In the genomic region with DNA sequence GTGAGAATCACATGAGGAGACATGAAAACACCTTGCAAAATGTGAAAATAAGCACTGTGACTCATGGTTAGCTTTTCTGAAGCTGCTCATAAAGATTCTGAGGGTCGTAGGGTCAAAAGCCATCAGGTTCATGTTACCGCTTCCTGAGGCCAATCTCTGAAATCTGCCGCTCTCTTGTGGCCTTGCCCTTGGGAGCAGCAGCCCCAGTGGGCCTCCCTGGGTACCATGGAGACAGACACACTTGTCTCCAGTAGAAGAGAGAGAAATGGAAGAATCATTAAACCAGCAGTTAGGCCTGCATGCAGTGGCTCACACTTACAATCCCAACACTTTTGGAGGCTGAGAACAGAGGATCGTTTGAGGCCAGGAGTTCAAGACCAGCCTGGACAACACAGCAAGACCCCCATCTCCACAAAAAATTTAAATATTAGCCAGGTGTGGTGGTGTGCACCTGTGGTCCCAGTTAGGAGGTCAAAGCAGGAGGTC, we compare ENCODE assay signal across 1 cellular context.
TF ChIP-seq lines count a peak whose summit lies in the region.

No MANE protein-coding gene starts in this region.

TF ChIP-seq in HepG2, 621 proteins besides CTCF, POLR2A, EP300 and RAD21 (continued from another document and continues in another):
- TF ChIP-seq, protein P1, sequence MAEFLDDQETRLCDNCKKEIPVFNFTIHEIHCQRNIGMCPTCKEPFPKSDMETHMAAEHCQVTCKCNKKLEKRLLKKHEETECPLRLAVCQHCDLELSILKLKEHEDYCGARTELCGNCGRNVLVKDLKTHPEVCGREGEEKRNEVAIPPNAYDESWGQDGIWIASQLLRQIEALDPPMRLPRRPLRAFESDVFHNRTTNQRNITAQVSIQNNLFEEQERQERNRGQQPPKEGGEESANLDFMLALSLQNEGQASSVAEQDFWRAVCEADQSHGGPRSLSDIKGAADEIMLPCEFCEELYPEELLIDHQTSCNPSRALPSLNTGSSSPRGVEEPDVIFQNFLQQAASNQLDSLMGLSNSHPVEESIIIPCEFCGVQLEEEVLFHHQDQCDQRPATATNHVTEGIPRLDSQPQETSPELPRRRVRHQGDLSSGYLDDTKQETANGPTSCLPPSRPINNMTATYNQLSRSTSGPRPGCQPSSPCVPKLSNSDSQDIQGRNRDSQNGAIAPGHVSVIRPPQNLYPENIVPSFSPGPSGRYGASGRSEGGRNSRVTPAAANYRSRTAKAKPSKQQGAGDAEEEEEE (CRISPR knock-in tag; IDR thresholded peaks at IDR 0.05; ENCODE audit: borderline replicate concordance): no peak
- TF ChIP-seq ZNF337 (CRISPR knock-in tag; IDR thresholded peaks at IDR 0.05; ENCODE audit: borderline replicate concordance, low read depth) (peak; percentile 56; the same call in 1 of the 2 replicates), PPARG (CRISPR knock-in tag; conservative IDR thresholded peaks at IDR 0.05) (peak; percentile 80), LBX2 (CRISPR knock-in tag; IDR thresholded peaks at IDR 0.05; ENCODE audit: borderline replicate concordance) (no peak), REL (CRISPR knock-in tag; conservative IDR thresholded peaks at IDR 0.05) (no peak), RNF2 (conservative IDR thresholded peaks at IDR 0.05; ENCODE audit: low read depth) (no peak), ZNF547 (CRISPR knock-in tag; IDR thresholded peaks at IDR 0.05) (no peak), ZNF792 (CRISPR knock-in tag; IDR thresholded peaks at IDR 0.05) (no peak), DNMT1 (CRISPR knock-in tag; IDR thresholded peaks at IDR 0.05) (no peak), FOSL2 (CRISPR knock-in tag; IDR thresholded peaks at IDR 0.05) (peak; percentile 98), CREB1 (IDR thresholded peaks at IDR 0.05) (0 out of 2 replicates have a peak, but pooled peaks have one; percentile 14), CREB1 (CRISPR knock-in tag; IDR thresholded peaks at IDR 0.05) (peak; percentile 76), ZBTB7A (CRISPR knock-in tag; IDR thresholded peaks at IDR 0.05) (no peak), SPEN (CRISPR knock-in tag; IDR thresholded peaks at IDR 0.05; ENCODE audit: low read depth) (peak; percentile 67), FOXM1 (CRISPR knock-in tag; IDR thresholded peaks at IDR 0.05) (no peak), ZNF589 (CRISPR knock-in tag; conservative IDR thresholded peaks at IDR 0.05) (no peak), ZNF343 (CRISPR knock-in tag; IDR thresholded peaks at IDR 0.05) (no peak), SAP130 (CRISPR knock-in tag; IDR thresholded peaks at IDR 0.05; ENCODE audit: low read depth) (peak; percentile 88), ZBTB39 (CRISPR knock-in tag; IDR thresholded peaks at IDR 0.05) (no peak), MTA3 (CRISPR knock-in tag; IDR thresholded peaks at IDR 0.05) (no peak), RAD51 (IDR thresholded peaks at IDR 0.05; ENCODE audit: borderline replicate concordance) (no peak), ZMAT3 (CRISPR knock-in tag; conservative IDR thresholded peaks at IDR 0.05) (peak; percentile 41; the same call in 1 of the 2 replicates), ZNF367 (CRISPR knock-in tag; IDR thresholded peaks at IDR 0.05; ENCODE audit: borderline replicate concordance) (no peak), TFAP4 (IDR thresholded peaks at IDR 0.05; ENCODE audit: borderline replicate concordance, low read depth) (peak; percentile 32; the same call in 1 of the 2 replicates), TSC22D2 (CRISPR knock-in tag; IDR thresholded peaks at IDR 0.05; ENCODE audit: borderline replicate concordance) (0 out of 2 replicates have a peak, but pooled peaks have one; percentile 45), ZNF558 (CRISPR knock-in tag; IDR thresholded peaks at IDR 0.05; ENCODE audit: borderline replicate concordance) (no peak), MBNL3 (CRISPR knock-in tag; conservative IDR thresholded peaks at IDR 0.05) (no peak), ZNF235 (CRISPR knock-in tag; IDR thresholded peaks at IDR 0.05; ENCODE audit: borderline replicate concordance) (no peak), PRDM15 (CRISPR knock-in tag; IDR thresholded peaks at IDR 0.05) (no peak), ZNF17 (CRISPR knock-in tag; IDR thresholded peaks at IDR 0.05) (no peak), NR2C2 (CRISPR knock-in tag; IDR thresholded peaks at IDR 0.05; ENCODE audit: borderline replicate concordance) (peak; percentile 95), HNF4A (CRISPR knock-in tag; IDR thresholded peaks at IDR 0.05) (peak; percentile 91), ZNF773 (CRISPR knock-in tag; IDR thresholded peaks at IDR 0.05; ENCODE audit: borderline replicate concordance) (no peak), ZBTB38 (CRISPR knock-in tag; IDR thresholded peaks at IDR 0.05) (0 out of 2 replicates have a peak, but pooled peaks have one; percentile 44), ZNF616 (CRISPR knock-in tag; IDR thresholded peaks at IDR 0.05; ENCODE audit: low read depth) (no peak)
- TF ChIP-seq, protein P2, sequence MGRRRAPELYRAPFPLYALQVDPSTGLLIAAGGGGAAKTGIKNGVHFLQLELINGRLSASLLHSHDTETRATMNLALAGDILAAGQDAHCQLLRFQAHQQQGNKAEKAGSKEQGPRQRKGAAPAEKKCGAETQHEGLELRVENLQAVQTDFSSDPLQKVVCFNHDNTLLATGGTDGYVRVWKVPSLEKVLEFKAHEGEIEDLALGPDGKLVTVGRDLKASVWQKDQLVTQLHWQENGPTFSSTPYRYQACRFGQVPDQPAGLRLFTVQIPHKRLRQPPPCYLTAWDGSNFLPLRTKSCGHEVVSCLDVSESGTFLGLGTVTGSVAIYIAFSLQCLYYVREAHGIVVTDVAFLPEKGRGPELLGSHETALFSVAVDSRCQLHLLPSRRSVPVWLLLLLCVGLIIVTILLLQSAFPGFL (CRISPR knock-in tag; IDR thresholded peaks at IDR 0.05): no peak
- TF ChIP-seq, protein P3, sequence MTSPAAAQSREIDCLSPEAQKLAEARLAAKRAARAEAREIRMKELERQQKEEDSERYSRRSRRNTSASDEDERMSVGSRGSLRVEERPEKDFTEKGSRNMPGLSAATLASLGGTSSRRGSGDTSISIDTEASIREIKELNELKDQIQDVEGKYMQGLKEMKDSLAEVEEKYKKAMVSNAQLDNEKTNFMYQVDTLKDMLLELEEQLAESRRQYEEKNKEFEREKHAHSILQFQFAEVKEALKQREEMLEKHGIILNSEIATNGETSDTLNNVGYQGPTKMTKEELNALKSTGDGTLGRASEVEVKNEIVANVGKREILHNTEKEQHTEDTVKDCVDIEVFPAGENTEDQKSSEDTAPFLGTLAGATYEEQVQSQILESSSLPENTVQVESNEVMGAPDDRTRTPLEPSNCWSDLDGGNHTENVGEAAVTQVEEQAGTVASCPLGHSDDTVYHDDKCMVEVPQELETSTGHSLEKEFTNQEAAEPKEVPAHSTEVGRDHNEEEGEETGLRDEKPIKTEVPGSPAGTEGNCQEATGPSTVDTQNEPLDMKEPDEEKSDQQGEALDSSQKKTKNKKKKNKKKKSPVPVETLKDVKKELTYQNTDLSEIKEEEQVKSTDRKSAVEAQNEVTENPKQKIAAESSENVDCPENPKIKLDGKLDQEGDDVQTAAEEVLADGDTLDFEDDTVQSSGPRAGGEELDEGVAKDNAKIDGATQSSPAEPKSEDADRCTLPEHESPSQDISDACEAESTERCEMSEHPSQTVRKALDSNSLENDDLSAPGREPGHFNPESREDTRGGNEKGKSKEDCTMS (CRISPR knock-in tag; conservative IDR thresholded peaks at IDR 0.05): no peak
- TF ChIP-seq, protein P4, sequence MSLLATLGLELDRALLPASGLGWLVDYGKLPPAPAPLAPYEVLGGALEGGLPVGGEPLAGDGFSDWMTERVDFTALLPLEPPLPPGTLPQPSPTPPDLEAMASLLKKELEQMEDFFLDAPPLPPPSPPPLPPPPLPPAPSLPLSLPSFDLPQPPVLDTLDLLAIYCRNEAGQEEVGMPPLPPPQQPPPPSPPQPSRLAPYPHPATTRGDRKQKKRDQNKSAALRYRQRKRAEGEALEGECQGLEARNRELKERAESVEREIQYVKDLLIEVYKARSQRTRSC (CRISPR knock-in tag; IDR thresholded peaks at IDR 0.05; ENCODE audit: low read depth): no peak
- TF ChIP-seq, protein P5, sequence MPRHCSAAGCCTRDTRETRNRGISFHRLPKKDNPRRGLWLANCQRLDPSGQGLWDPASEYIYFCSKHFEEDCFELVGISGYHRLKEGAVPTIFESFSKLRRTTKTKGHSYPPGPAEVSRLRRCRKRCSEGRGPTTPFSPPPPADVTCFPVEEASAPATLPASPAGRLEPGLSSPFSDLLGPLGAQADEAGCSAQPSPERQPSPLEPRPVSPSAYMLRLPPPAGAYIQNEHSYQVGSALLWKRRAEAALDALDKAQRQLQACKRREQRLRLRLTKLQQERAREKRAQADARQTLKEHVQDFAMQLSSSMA (CRISPR knock-in tag; IDR thresholded peaks at IDR 0.05): no peak
- TF ChIP-seq, protein P6, sequence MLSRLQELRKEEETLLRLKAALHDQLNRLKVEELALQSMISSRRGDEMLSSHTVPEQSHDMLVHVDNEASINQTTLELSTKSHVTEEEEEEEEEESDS (CRISPR knock-in tag; IDR thresholded peaks at IDR 0.05; ENCODE audit: borderline replicate concordance): no peak
- TF ChIP-seq, protein P7, sequence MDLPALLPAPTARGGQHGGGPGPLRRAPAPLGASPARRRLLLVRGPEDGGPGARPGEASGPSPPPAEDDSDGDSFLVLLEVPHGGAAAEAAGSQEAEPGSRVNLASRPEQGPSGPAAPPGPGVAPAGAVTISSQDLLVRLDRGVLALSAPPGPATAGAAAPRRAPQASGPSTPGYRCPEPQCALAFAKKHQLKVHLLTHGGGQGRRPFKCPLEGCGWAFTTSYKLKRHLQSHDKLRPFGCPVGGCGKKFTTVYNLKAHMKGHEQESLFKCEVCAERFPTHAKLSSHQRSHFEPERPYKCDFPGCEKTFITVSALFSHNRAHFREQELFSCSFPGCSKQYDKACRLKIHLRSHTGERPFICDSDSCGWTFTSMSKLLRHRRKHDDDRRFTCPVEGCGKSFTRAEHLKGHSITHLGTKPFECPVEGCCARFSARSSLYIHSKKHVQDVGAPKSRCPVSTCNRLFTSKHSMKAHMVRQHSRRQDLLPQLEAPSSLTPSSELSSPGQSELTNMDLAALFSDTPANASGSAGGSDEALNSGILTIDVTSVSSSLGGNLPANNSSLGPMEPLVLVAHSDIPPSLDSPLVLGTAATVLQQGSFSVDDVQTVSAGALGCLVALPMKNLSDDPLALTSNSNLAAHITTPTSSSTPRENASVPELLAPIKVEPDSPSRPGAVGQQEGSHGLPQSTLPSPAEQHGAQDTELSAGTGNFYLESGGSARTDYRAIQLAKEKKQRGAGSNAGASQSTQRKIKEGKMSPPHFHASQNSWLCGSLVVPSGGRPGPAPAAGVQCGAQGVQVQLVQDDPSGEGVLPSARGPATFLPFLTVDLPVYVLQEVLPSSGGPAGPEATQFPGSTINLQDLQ (CRISPR knock-in tag; IDR thresholded peaks at IDR 0.05): no peak
- TF ChIP-seq, protein P8, sequence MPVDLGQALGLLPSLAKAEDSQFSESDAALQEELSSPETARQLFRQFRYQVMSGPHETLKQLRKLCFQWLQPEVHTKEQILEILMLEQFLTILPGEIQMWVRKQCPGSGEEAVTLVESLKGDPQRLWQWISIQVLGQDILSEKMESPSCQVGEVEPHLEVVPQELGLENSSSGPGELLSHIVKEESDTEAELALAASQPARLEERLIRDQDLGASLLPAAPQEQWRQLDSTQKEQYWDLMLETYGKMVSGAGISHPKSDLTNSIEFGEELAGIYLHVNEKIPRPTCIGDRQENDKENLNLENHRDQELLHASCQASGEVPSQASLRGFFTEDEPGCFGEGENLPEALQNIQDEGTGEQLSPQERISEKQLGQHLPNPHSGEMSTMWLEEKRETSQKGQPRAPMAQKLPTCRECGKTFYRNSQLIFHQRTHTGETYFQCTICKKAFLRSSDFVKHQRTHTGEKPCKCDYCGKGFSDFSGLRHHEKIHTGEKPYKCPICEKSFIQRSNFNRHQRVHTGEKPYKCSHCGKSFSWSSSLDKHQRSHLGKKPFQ (CRISPR knock-in tag; IDR thresholded peaks at IDR 0.05; ENCODE audit: insufficient replicate concordance): no peak
